Comparison of ENCODE assay signal across 35 cellular contexts in the genomic region with DNA sequence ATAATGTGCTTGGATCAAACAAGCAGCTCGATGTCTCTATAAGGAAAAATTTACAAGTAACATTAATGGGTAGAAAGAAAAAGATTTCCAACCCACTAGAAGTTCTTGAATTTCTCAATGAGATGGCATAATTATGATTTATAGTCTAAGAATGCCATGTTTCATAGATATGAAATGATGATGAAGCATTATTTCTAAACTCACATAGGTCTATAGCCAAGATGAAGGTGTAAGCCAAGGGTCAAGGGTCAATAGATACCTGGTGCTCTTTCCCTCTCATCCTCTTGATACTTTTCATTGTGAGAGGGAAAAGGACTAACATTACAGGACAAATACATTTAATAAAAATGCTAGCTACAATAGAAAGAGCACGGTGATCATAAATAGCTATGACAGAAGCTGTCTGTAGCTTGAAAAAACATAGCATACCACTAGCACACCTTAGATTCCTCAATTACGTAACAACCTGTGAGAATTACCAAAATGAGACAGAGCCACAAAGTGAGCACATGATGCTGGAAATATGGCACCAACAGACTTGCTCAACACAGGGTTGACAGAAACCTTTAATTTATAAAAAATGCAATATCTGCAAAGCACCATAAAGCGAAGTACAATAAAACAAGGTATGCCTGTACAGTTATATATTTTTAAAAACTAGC. TPM values are rescaled to one million over a fixed set of nuclear protein-coding genes. Genes with fewer than 3 reads are reported as not detected.
"Had no signal": no experiment of that assay in that cellular context is flagged by ENCODE, and none has a peak within 500 bp of the region (broad histone marks: within the 10 kb centered on the region; RNA-seq: fewer than 3 reads in every experiment).

No MANE protein-coding gene starts in this region.

- H3K4me1 Mint-ChIP-seq: activated T-helper 17 cell treated with anti-CD3 and anti-CD28 coated beads, Interleukin-2, amount 50 U/mL, for 72 hours; memory B cell; naive thymus-derived CD4-positive, alpha-beta T cell; stimulated activated effector memory CD8-positive, alpha-beta T cell treated with anti-CD3 and anti-CD28 coated beads, Interleukin-12 subunit alpha, Interleukin-12 subunit beta, amount 100 ng/mL, for 72 hours had no signal

- H3K27me3 Mint-ChIP-seq: activated CD8-positive, alpha-beta T cell treated with anti-CD3 and anti-CD28 coated beads for 36 hours; activated T-helper 17 cell treated with anti-CD3 and anti-CD28 coated beads, Interleukin-2, amount 50 U/mL, for 72 hours; effector memory CD8-positive, alpha-beta T cell; memory B cell; naive thymus-derived CD4-positive, alpha-beta T cell; progenitor cell of endocrine pancreas; stimulated activated naive CD8-positive, alpha-beta T cell treated with anti-CD3 and anti-CD28 coated beads, Interleukin-15, Interleukin-2, amounts not matched to agents 100 ng/mL and 50 ng/mL, for 24 hours; type B pancreatic cell had no signal

- H3K4me1 ChIP-seq: body of pancreas, uterus had no signal

- H3K4me3 ChIP-seq: body of pancreas, heart left ventricle, ovary, skin epidermis, uterus had no signal

- H3K9me3 Mint-ChIP-seq: activated CD8-positive, alpha-beta T cell treated with anti-CD3 and anti-CD28 coated beads for 36 hours; activated naive CD4-positive, alpha-beta T cell treated with anti-CD3 and anti-CD28 coated beads, Interleukin-2, amount 50 U/mL, for 72 hours; activated T-cell treated with anti-CD3 and anti-CD28 coated beads, Interleukin-2, amount 50 U/mL, for 4 hours; activated T-helper 17 cell treated with anti-CD3 and anti-CD28 coated beads, Interleukin-2, amount 50 U/mL, for 72 hours; effector memory CD8-positive, alpha-beta T cell; memory B cell; naive thymus-derived CD4-positive, alpha-beta T cell; stimulated activated effector memory CD8-positive, alpha-beta T cell treated with anti-CD3 and anti-CD28 coated beads, Interleukin-12 subunit alpha, Interleukin-12 subunit beta, amount 100 ng/mL, for 72 hours; stimulated activated naive CD8-positive, alpha-beta T cell treated with anti-CD3 and anti-CD28 coated beads, Interleukin-15, Interleukin-2, amounts not matched to agents 100 ng/mL and 50 ng/mL, for 24 hours; type B pancreatic cell had no signal

- ATAC-seq: activated CD8-positive, alpha-beta T cell treated with anti-CD3 and anti-CD28 coated beads for 36 hours; activated naive CD4-positive, alpha-beta T cell treated with anti-CD3 and anti-CD28 coated beads, Interleukin-2, amount 50 U/mL, for 72 hours; activated T-cell treated with anti-CD3 and anti-CD28 coated beads, Interleukin-2, amount 50 U/mL, for 4 hours; activated T-helper 17 cell treated with anti-CD3 and anti-CD28 coated beads, Interleukin-2, amount 50 U/mL, for 72 hours; body of pancreas; effector memory CD8-positive, alpha-beta T cell; esophagus mucosa; heart left ventricle; naive thymus-derived CD4-positive, alpha-beta T cell; sciatic nerve; stimulated activated effector memory CD8-positive, alpha-beta T cell treated with anti-CD3 and anti-CD28 coated beads, Interleukin-12 subunit alpha, Interleukin-12 subunit beta, amount 100 ng/mL, for 72 hours had no signal

- H3K9me3 ChIP-seq: body of pancreas, heart left ventricle, ovary, uterus had no signal

- H3K4me3 Mint-ChIP-seq: activated CD8-positive, alpha-beta T cell treated with anti-CD3 and anti-CD28 coated beads for 36 hours; activated T-cell treated with anti-CD3 and anti-CD28 coated beads, Interleukin-2, amount 50 U/mL, for 4 hours; activated T-helper 17 cell treated with anti-CD3 and anti-CD28 coated beads, Interleukin-2, amount 50 U/mL, for 72 hours; effector memory CD8-positive, alpha-beta T cell; memory B cell; naive thymus-derived CD4-positive, alpha-beta T cell; stimulated activated effector memory CD8-positive, alpha-beta T cell treated with anti-CD3 and anti-CD28 coated beads, Interleukin-12 subunit alpha, Interleukin-12 subunit beta, amount 100 ng/mL, for 72 hours; stimulated activated naive CD8-positive, alpha-beta T cell treated with anti-CD3 and anti-CD28 coated beads, Interleukin-15, Interleukin-2, amounts not matched to agents 100 ng/mL and 50 ng/mL, for 24 hours; type B pancreatic cell had no signal

- H3K36me3 ChIP-seq: heart left ventricle, ovary, uterus had no signal

- H3K27ac ChIP-seq: body of pancreas, heart left ventricle, ovary, skin epidermis, uterus had no signal

- H3K27me3 ChIP-seq: body of pancreas, heart left ventricle, ovary, uterus had no signal

- DNase-seq: activated CD4-positive, alpha-beta T cell treated with anti-CD3 and anti-CD28 coated beads, Interleukin-2, amount 50 U/mL, for 1 hour; activated CD4-positive, CD25-positive, alpha-beta regulatory T cell treated with anti-CD3 and anti-CD28 coated beads, Interleukin-2, amount 50 U/mL, for 72 hours; activated CD8-positive, alpha-beta T cell treated with anti-CD3 and anti-CD28 coated beads for 36 hours; activated gamma-delta T cell treated with Interleukin-2 at 50 U/mL for 16 hours; activated T-cell treated with anti-CD3 and anti-CD28 coated beads, Interleukin-2, amount 50 U/mL, for 4 hours; aorta; body of pancreas; cortex of kidney; effector memory CD8-positive, alpha-beta T cell; foreskin fibroblast; heart left ventricle; midbrain; naive thymus-derived CD4-positive, alpha-beta T cell; ovary; stimulated activated CD4-positive, alpha-beta T cell treated with anti-CD3 and anti-CD28 coated beads, Interleukin-4, amount 100 ng/mL, for 24 hours; substantia nigra; T1000; uterus had no signal

- H3K36me3 Mint-ChIP-seq: memory B cell had no signal

- H3K27ac Mint-ChIP-seq: activated CD8-positive, alpha-beta T cell treated with anti-CD3 and anti-CD28 coated beads for 36 hours; activated naive CD4-positive, alpha-beta T cell treated with anti-CD3 and anti-CD28 coated beads, Interleukin-2, amount 50 U/mL, for 72 hours; activated T-helper 17 cell treated with anti-CD3 and anti-CD28 coated beads, Interleukin-2, amount 50 U/mL, for 72 hours; memory B cell; naive thymus-derived CD4-positive, alpha-beta T cell; progenitor cell of endocrine pancreas; stimulated activated effector memory CD8-positive, alpha-beta T cell treated with anti-CD3 and anti-CD28 coated beads, Interleukin-12 subunit alpha, Interleukin-12 subunit beta, amount 100 ng/mL, for 72 hours; stimulated activated naive CD8-positive, alpha-beta T cell treated with anti-CD3 and anti-CD28 coated beads, Interleukin-15, Interleukin-2, amounts not matched to agents 100 ng/mL and 50 ng/mL, for 24 hours; type B pancreatic cell had no signal

RNA-seq across cellular contexts. Expression of gene F13B, which starts 26.3 kb away (rescaled TPM):
- total RNA-seq: activated CD8-positive, alpha-beta T cell treated with anti-CD3 and anti-CD28 coated beads for 36 hours; activated naive CD4-positive, alpha-beta T cell treated with anti-CD3 and anti-CD28 coated beads, Interleukin-2, amount 50 U/mL, for 72 hours; activated T-cell treated with anti-CD3 and anti-CD28 coated beads, Interleukin-2, amount 50 U/mL, for 4 hours; aorta; body of pancreas; cardiac septum; chondrocyte; esophagus mucosa; heart left ventricle; kidney epithelial cell; lower leg skin; naive thymus-derived CD4-positive, alpha-beta T cell; ovary; progenitor cell of endocrine pancreas; renal cortical epithelial cell; sciatic nerve; uterus had no signal
- polyA plus RNA-seq: adipose tissue; aorta; heart left ventricle; naive thymus-derived CD4-positive, alpha-beta T cell; neural cell; ovary had no signal
